In genomic region chr18:79507076-79507545, GRCh38 we compare ENCODE assay signal across 8 cellular contexts.
DNase-seq lines count a peak whose midpoint lies in the region; ATAC-seq and TF ChIP-seq lines count a peak whose summit lies in the region.

No MANE protein-coding gene starts in this region.

- H3K27me3 Mint-ChIP-seq in activated B cell treated with CpG ODN at 0.5 μM for 24 hours (no peaks in the 10 kb centered on the region), Caco-2 (ENCODE audit: insufficient read depth, unreplicated experiment) (peaks cover 7% of the 10 kb centered on the region)
- H3K27me3 Mint-ChIP-seq in natural killer cell treated with Interleukin-12 subunit alpha and Interleukin-12 subunit beta and Interleukin-15 and Interleukin-18, amount 100 ng/mL, for 72 hours: peaks cover 0 to 6% of the 10 kb centered on the region in 2 donors

- H3K27ac Mint-ChIP-seq in activated B cell treated with CpG ODN at 0.5 μM for 24 hours (peak overlapping the region; percentile 89), Caco-2 (ENCODE audit: unreplicated experiment) (no peak overlapping the region)
- peak overlapping the region in 1 of 2 donors; percentile 76 for H3K27ac Mint-ChIP-seq in natural killer cell treated with Interleukin-12 subunit alpha and Interleukin-12 subunit beta and Interleukin-15 and Interleukin-18, amount 100 ng/mL, for 72 hours

- H3K9me2 ChIP-seq in Karpas-422 (replicated peaks; ENCODE audit: insufficient read depth, low read length): no peaks in the 10 kb centered on the region

- H3K9ac ChIP-seq in fibroblast of lung (ENCODE audit: insufficient read depth, low read length) (no peak overlapping the region), Karpas-422 (ENCODE audit: low read length) (no peak overlapping the region)

- TF ChIP-seq CTCF in activated B cell treated with CpG ODN at 0.5 μM for 24 hours (IDR thresholded peaks at IDR 0.05) (no peak), fibroblast of lung (conservative IDR thresholded peaks at IDR 0.05 in 1 of 2, IDR thresholded peaks at IDR 0.05 in 1 of 2; ENCODE audit: low read depth in 1 of 2, low read length in 2 of 2) (no peak), Caco-2 (IDR thresholded peaks at IDR 0.05; ENCODE audit: insufficient read depth in 1 of 2, low read depth in 1 of 2, low read length in 1 of 2, severe bottlenecking in 1 of 2, unreplicated experiment in 1 of 2) (no peak)

- H3K9me3 Mint-ChIP-seq in activated B cell treated with CpG ODN at 0.5 μM for 24 hours (no peaks in the 10 kb centered on the region), Caco-2 (ENCODE audit: unreplicated experiment) (no peaks in the 10 kb centered on the region)
- H3K9me3 Mint-ChIP-seq in natural killer cell treated with Interleukin-12 subunit alpha and Interleukin-12 subunit beta and Interleukin-15 and Interleukin-18, amount 100 ng/mL, for 72 hours: no peaks in the 10 kb centered on the region

- H3K36me3 Mint-ChIP-seq in activated B cell treated with CpG ODN at 0.5 μM for 24 hours (ENCODE audit: low read depth) (peaks cover 21% of the 10 kb centered on the region), Caco-2 (ENCODE audit: insufficient read depth, unreplicated experiment) (no peaks in the 10 kb centered on the region)
- no peaks in the 10 kb centered on the region for H3K36me3 Mint-ChIP-seq in natural killer cell treated with Interleukin-12 subunit alpha and Interleukin-12 subunit beta and Interleukin-15 and Interleukin-18, amount 100 ng/mL, for 72 hours

- BruUV-seq in Caco-2 (replicated peaks; lab: Mats Ljungman, UMichigan): no TSS peak

- H3K4me1 Mint-ChIP-seq in activated B cell treated with CpG ODN at 0.5 μM for 24 hours (peaks cover 63% of the 10 kb centered on the region), Caco-2 (ENCODE audit: low read depth, unreplicated experiment) (no peaks in the 10 kb centered on the region)
- H3K4me1 Mint-ChIP-seq in natural killer cell treated with Interleukin-12 subunit alpha and Interleukin-12 subunit beta and Interleukin-15 and Interleukin-18, amount 100 ng/mL, for 72 hours (ENCODE audit: low read depth in 2 of 2): peaks cover 29 to 36% of the 10 kb centered on the region in 2 donors

- H3K4me1 ChIP-seq in fibroblast of lung (ENCODE audit: control insufficient read depth, extremely low read depth, insufficient read depth, low read length) (peaks cover 3% of the 10 kb centered on the region), Caco-2 (no peaks in the 10 kb centered on the region), Karpas-422 (ENCODE audit: low read length) (peaks cover 12% of the 10 kb centered on the region)

- H3K27me3 ChIP-seq in fibroblast of lung (ENCODE audit: control insufficient read depth, insufficient read depth, low read length) (no peaks in the 10 kb centered on the region), Caco-2 (replicated peaks; ENCODE audit: control insufficient read depth, insufficient read depth, low read length) (no peaks in the 10 kb centered on the region), Karpas-422 (ENCODE audit: low read length) (no peaks in the 10 kb centered on the region)

- H3K4me2 ChIP-seq in fibroblast of lung (ENCODE audit: extremely low read depth, insufficient read depth, low read length) (peak overlapping the region; percentile 83), Karpas-422 (ENCODE audit: low read depth, low read length, poor library complexity, severe bottlenecking) (no peak overlapping the region)

- H3K4me3 Mint-ChIP-seq in activated B cell treated with CpG ODN at 0.5 μM for 24 hours (peak overlapping the region; percentile 70), Caco-2 (ENCODE audit: unreplicated experiment) (no peak overlapping the region)
- H3K4me3 Mint-ChIP-seq in natural killer cell treated with Interleukin-12 subunit alpha and Interleukin-12 subunit beta and Interleukin-15 and Interleukin-18, amount 100 ng/mL, for 72 hours: peak overlapping the region; percentile 59

- H3K4me3 ChIP-seq in fibroblast of lung (replicated peaks in 1 of 4; ENCODE audit: control extremely low read depth in 1 of 4, insufficient read depth in 1 of 4, low read depth in 3 of 4, low read length in 4 of 4) (peak overlapping the region in 3 of 4 experiments; percentile 23 to 48 (median 37)), Caco-2 (ENCODE audit: low read depth, low read length) (no peak overlapping the region), Karpas-422 (ENCODE audit: low read length) (no peak overlapping the region)

- peak overlapping the region; percentile 32 for H3K27ac ChIP-seq in fibroblast of lung (ENCODE audit: insufficient read depth, low read length)
- H3K27ac ChIP-seq in Karpas-422 (ENCODE audit: low read length): no peak overlapping the region

- DNase-seq in activated effector memory CD4-positive, alpha-beta T cell treated with anti-CD3 and anti-CD28 coated beads, Interleukin-2, amount 50 U/mL, for 16 hours: peak; percentile 62
- DNase-seq in activated effector memory CD4-positive, alpha-beta T cell treated with Interleukin-2 at 50 U/mL for 16 hours: no peak
- DNase-seq in activated B cell treated with CpG ODN at 0.5 μM for 24 hours (peak; percentile 48), fibroblast of lung (ENCODE audit: low read depth in 2 of 2) (peak; percentile 33 to 75), RPMI8226 (no peak), Caco-2 (no peak), Karpas-422 (no peak)
- peak; percentile 61 for DNase-seq in natural killer cell treated with Interleukin-12 subunit alpha and Interleukin-12 subunit beta and Interleukin-15 and Interleukin-18, amount 100 ng/mL, for 72 hours (ENCODE audit: low spot score)

- peak overlapping the region; percentile 82 for H2AFZ ChIP-seq in fibroblast of lung (ENCODE audit: low read length)
- no peak overlapping the region for H2AFZ ChIP-seq in Karpas-422 (ENCODE audit: low read length)

- no peaks in the 10 kb centered on the region for H3K79me2 ChIP-seq in fibroblast of lung (ENCODE audit: control insufficient read depth, insufficient read depth, low read length)
- H3K79me2 ChIP-seq in Karpas-422 (ENCODE audit: low read length): peaks cover 26% of the 10 kb centered on the region

- H3K9me3 ChIP-seq in fibroblast of lung (ENCODE audit: control insufficient read depth, insufficient read depth, low read depth, low read length) (no peaks in the 10 kb centered on the region), Caco-2 (no peaks in the 10 kb centered on the region), Karpas-422 (ENCODE audit: low read length) (no peaks in the 10 kb centered on the region)

- intact Hi-C loops in activated B cell treated with CpG ODN at 0.5 μM for 24 hours (cut with micrococcal nuclease) (loop anchor here (1.0 to 2.0 kb wide), 2 partner anchors 16 to 70 kb away; no protein-coding TSS in a partner anchor), Caco-2 (cut with micrococcal nuclease; ENCODE audit: unreplicated experiment) (no loop called here)

- H4K20me1 ChIP-seq in fibroblast of lung (ENCODE audit: control insufficient read depth, extremely low read depth, insufficient read depth, low read length): no peaks in the 10 kb centered on the region
- H4K20me1 ChIP-seq in Karpas-422 (ENCODE audit: insufficient read depth, low read depth, low read length): 0 out of 2 replicates have a peak, but pooled peaks cover 5% of the 10 kb centered on the region

- H3K36me3 ChIP-seq in fibroblast of lung (ENCODE audit: control insufficient read depth, insufficient read depth, low read length): no peaks in the 10 kb centered on the region
- no peaks in the 10 kb centered on the region for H3K36me3 ChIP-seq in Caco-2 (ENCODE audit: control insufficient read depth, insufficient read depth, low read length)
- H3K36me3 ChIP-seq in Karpas-422 (ENCODE audit: insufficient read depth, low read length): 0 out of 2 replicates have a peak, but pooled peaks cover 5% of the 10 kb centered on the region

- POLR2A ChIA-PET in activated B cell treated with CpG ODN at 0.5 μM for 24 hours (lab: Charles Lee): interaction anchor here (0.9 to 4.6 kb wide), 11 partner anchors 10 to 117 kb away, joined by 3 to 45 read pairs (median 5); partner anchors contain the start of gene NFATC1
- POLR2A ChIA-PET in Caco-2 (lab: Charles Lee): no interaction called here

- CTCF ChIA-PET in activated B cell treated with CpG ODN at 0.5 μM for 24 hours (lab: Charles Lee): interaction anchor here (0.8 to 2.6 kb wide), 4 partner anchors 10 to 132 kb away, joined by 3 to 10 read pairs (median 3); no protein-coding TSS in a partner anchor
- CTCF ChIA-PET in Caco-2 (lab: Charles Lee): no interaction called here

- peak; percentile 47 for ATAC-seq in activated B cell treated with CpG ODN at 0.5 μM for 24 hours (ENCODE audit: low read depth)
- ATAC-seq in natural killer cell treated with Interleukin-12 subunit alpha and Interleukin-12 subunit beta and Interleukin-15 and Interleukin-18, amount 100 ng/mL, for 72 hours: peak; percentile 28 to 66

Comparison
In these comparisons a context has a peak if more than half of its experiments do, and no peak if none do; other contexts are left out.
1. DNase-seq: peak in activated effector memory CD4-positive, alpha-beta T cell treated with anti-CD3 and anti-CD28 coated beads, Interleukin-2, amount 50 U/mL, for 16 hours (single experiment), activated B cell treated with CpG ODN at 0.5 μM for 24 hours (single experiment), fibroblast of lung (2 of 2) and natural killer cell treated with Interleukin-12 subunit alpha and Interleukin-12 subunit beta and Interleukin-15 and Interleukin-18, amount 100 ng/mL, for 72 hours (single experiment); none in activated effector memory CD4-positive, alpha-beta T cell treated with Interleukin-2 at 50 U/mL for 16 hours (single experiment), RPMI8226 (single experiment), Caco-2 (0 of 2) and Karpas-422 (single experiment).
2. H3K4me3 ChIP-seq: peak in fibroblast of lung (3 of 4); none in Caco-2 (single experiment) and Karpas-422 (single experiment).